Comparison of ENCODE assay signal across 16 cellular contexts in genomic region chr5:66653380-66653779, GRCh38. TPM values are rescaled to one million over a fixed set of nuclear protein-coding genes. Genes with fewer than 3 reads are reported as not detected.
A peak's percentile ranks its signal among the peaks of the same experiment; 100 is the strongest.
DNase-seq lines count a peak whose midpoint lies in the region; ATAC-seq and TF ChIP-seq lines count a peak whose summit lies in the region.
"Had no signal": no experiment of that assay in that cellular context is flagged by ENCODE, and none has a peak within 500 bp of the region (broad histone marks: within the 10 kb centered on the region; RNA-seq: fewer than 3 reads in every experiment).

No MANE protein-coding gene starts in this region.

- no peaks in the 10 kb centered on the region for H3K4me1 ChIP-seq in trophoblast cell (ENCODE audit: control insufficient read depth in 1 of 2, insufficient read depth in 2 of 2, low read length in 2 of 2)
- H3K4me1 ChIP-seq: gastroesophageal sphincter, HAP-1 had no signal

- H3K23ac ChIP-seq in trophoblast cell (ENCODE audit: low read length) = no peak overlapping the region

- H4K12ac ChIP-seq in trophoblast cell (ENCODE audit: low read depth, low read length) = no peak overlapping the region

- H3K27ac ChIP-seq in epithelial cell of prostate = peak overlapping the region; percentile 43
- no peak overlapping the region for H3K27ac ChIP-seq in trophoblast cell (ENCODE audit: low read depth, low read length)
- H3K27ac ChIP-seq: gastroesophageal sphincter, thoracic aorta had no signal

- H3K18ac ChIP-seq in trophoblast cell (ENCODE audit: low read length) = no peak overlapping the region

- no peak overlapping the region for H4K91ac ChIP-seq in trophoblast cell (ENCODE audit: low read depth, low read length)

- H4K8ac ChIP-seq in trophoblast cell (ENCODE audit: low read depth, low read length) = no peak overlapping the region

- H3K27me3 ChIP-seq in trophoblast cell (ENCODE audit: insufficient read depth, low read length) = no peaks in the 10 kb centered on the region
- H3K27me3 ChIP-seq: gastroesophageal sphincter had no signal

- no peaks in the 10 kb centered on the region for H3K79me2 ChIP-seq in trophoblast cell (ENCODE audit: control insufficient read depth, insufficient read depth, low read length, poor library complexity)

- H3K4me2 ChIP-seq in trophoblast cell (ENCODE audit: low read length) = no peak overlapping the region

- no peak overlapping the region for H3K14ac ChIP-seq in trophoblast cell (ENCODE audit: low read length)

- H3K4ac ChIP-seq in trophoblast cell (ENCODE audit: low read depth, low read length) = no peak overlapping the region

- no peaks in the 10 kb centered on the region for H3K36me3 ChIP-seq in trophoblast cell (ENCODE audit: control insufficient read depth in 1 of 2, insufficient read depth in 2 of 2, low read length in 2 of 2)
- H3K36me3 ChIP-seq: gastroesophageal sphincter, HAP-1, thoracic aorta had no signal

- no peak overlapping the region for H3K9ac ChIP-seq in trophoblast cell (ENCODE audit: low read length)

- DNase-seq in GM04504 (ENCODE audit: low read depth) = peak; percentile 20
- DNase-seq in RKO (ENCODE audit: low spot score) = peak; percentile 88
- peak; percentile 76 for DNase-seq in epithelial cell of prostate (ENCODE audit: low read depth, low spot score)
- DNase-seq in trophoblast cell = peak; percentile 38 to 54
- no peak for DNase-seq in germinal center (ENCODE audit: low spot score)
- no peak for DNase-seq in GM10266 (ENCODE audit: extremely low spot score)
- DNase-seq: activated effector memory CD4-positive, alpha-beta T cell treated with Interleukin-2 at 50 U/mL for 16 hours; CD8-positive, alpha-beta T cell; NCI-H1694; T-cell had no signal

- H2BK120ac ChIP-seq in trophoblast cell (ENCODE audit: insufficient read depth, low read length, poor library complexity) = no peak overlapping the region

- no peak overlapping the region for H2AFZ ChIP-seq in trophoblast cell (ENCODE audit: insufficient read depth, low read length, poor library complexity)

- H3K4me3 ChIP-seq in trophoblast cell (ENCODE audit: low read depth, low read length) = no peak overlapping the region
- H3K4me3 ChIP-seq: gastroesophageal sphincter, GM12878, HAP-1, thoracic aorta had no signal

- TF ChIP-seq CTCF in GM10266 (IDR thresholded peaks at IDR 0.05; ENCODE audit: control insufficient read depth, insufficient read depth, low read depth, missing control alignments) = no peak

- no peaks in the 10 kb centered on the region for H3K79me1 ChIP-seq in trophoblast cell (ENCODE audit: low read length)

- H2BK12ac ChIP-seq in trophoblast cell (ENCODE audit: low read length) = no peak overlapping the region

- no peak overlapping the region for H2BK5ac ChIP-seq in trophoblast cell (ENCODE audit: low read depth, low read length, poor library complexity)

- H2AK5ac ChIP-seq in trophoblast cell (ENCODE audit: low read length) = no peak overlapping the region

- ATAC-seq in HG03196 (IDR thresholded peaks at IDR 0.05; ENCODE audit: unreplicated experiment) (no peak), HG03045 (IDR thresholded peaks at IDR 0.05; ENCODE audit: unreplicated experiment) (no peak)
- ATAC-seq: CD8-positive, alpha-beta T cell; gastroesophageal sphincter; GM12878; T-cell had no signal

- H3K9me3 ChIP-seq in trophoblast cell (ENCODE audit: insufficient read depth, low read depth, low read length) = peaks cover 3% of the 10 kb centered on the region
- H3K9me3 ChIP-seq: gastroesophageal sphincter, HAP-1, thoracic aorta had no signal

RNA-seq across cellular contexts. Expression of gene MAST4, which starts 57.2 kb away (rescaled TPM):
- polyA plus RNA-seq in trophoblast cell (2013) = 46.0 and 48.0 TPM in 2 replicates

Comparison
In these comparisons a context has a peak if more than half of its experiments do, and no peak if none do; other contexts are left out.
1. DNase-seq: peak in GM04504 (single experiment), RKO (single experiment), epithelial cell of prostate (single experiment) and trophoblast cell (2 of 2); none in germinal center (single experiment) and GM10266 (single experiment).